In genomic region chr1:35599411-35599810, GRCh38 we compare ENCODE assay signal across 1 cellular context.
TF ChIP-seq lines count a peak whose summit lies in the region.

No MANE protein-coding gene starts in this region.

TF ChIP-seq in WTC11, 78 proteins besides CTCF, POLR2A, EP300 and RAD21 (continued from another document):
- TF ChIP-seq, protein P1, sequence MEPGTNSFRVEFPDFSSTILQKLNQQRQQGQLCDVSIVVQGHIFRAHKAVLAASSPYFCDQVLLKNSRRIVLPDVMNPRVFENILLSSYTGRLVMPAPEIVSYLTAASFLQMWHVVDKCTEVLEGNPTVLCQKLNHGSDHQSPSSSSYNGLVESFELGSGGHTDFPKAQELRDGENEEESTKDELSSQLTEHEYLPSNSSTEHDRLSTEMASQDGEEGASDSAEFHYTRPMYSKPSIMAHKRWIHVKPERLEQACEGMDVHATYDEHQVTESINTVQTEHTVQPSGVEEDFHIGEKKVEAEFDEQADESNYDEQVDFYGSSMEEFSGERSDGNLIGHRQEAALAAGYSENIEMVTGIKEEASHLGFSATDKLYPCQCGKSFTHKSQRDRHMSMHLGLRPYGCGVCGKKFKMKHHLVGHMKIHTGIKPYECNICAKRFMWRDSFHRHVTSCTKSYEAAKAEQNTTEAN (CRISPR knock-in tag; IDR thresholded peaks at IDR 0.05) = no peak
